In the genomic region with DNA sequence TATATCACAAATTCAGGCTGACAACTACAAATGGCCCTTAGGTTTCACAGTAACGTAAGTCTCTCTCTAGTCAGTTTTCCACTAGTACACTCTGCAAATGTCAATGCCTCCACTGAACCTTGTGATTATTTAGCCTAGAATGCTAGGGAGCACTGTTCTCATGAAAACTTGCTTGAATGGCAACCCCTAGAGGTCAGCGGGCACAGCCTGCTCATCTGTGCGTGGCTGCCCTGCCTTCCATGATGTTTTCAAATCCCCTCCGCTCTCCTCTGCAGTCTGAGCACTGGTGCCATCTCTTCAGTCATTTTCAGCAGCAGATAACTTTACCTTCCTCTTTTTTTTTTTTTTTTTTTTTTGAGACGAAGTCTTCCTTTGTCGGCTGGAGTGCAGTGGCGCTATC, we compare ENCODE assay signal across 25 cellular contexts.
"Had no signal": no experiment of that assay in that cellular context is flagged by ENCODE, and none has a peak within 500 bp of the region (broad histone marks: within the 10 kb centered on the region; RNA-seq: fewer than 3 reads in every experiment).

No MANE protein-coding gene starts in this region.

- H3K4me3 ChIP-seq: PC-9 had no signal

- H3K9me3 Mint-ChIP-seq: activated CD4-positive, alpha-beta memory T cell treated with anti-CD3 and anti-CD28 coated beads, Interleukin-2, amount 10 ng/mL, durations not matched to agents 7 days and 5 days; activated naive CD4-positive, alpha-beta T cell treated with anti-CD3 and anti-CD28 coated beads, Interleukin-2, amount 10 ng/mL, durations not matched to agents 7 days and 5 days had no signal

- H3K27ac Mint-ChIP-seq: activated CD4-positive, alpha-beta memory T cell treated with anti-CD3 and anti-CD28 coated beads, Interleukin-2, amount 10 ng/mL, durations not matched to agents 7 days and 5 days; activated naive CD4-positive, alpha-beta T cell treated with anti-CD3 and anti-CD28 coated beads, Interleukin-2, amount 10 ng/mL, durations not matched to agents 7 days and 5 days; activated naive CD8-positive, alpha-beta T cell treated with anti-CD3 and anti-CD28 coated beads for 36 hours; activated T-helper 17 cell treated with anti-CD3 and anti-CD28 coated beads, Interleukin-2, amount 50 U/mL, for 72 hours; T-cell had no signal

- DNase-seq: activated CD4-positive, alpha-beta memory T cell treated with anti-CD3 and anti-CD28 coated beads, Interleukin-2, amount 10 ng/mL, durations not matched to agents 7 days and 5 days; activated CD4-positive, alpha-beta T cell treated with anti-CD3 and anti-CD28 coated beads, Interleukin-2, amount 50 U/mL, for 1 hour; activated CD4-positive, CD25-positive, alpha-beta regulatory T cell; activated gamma-delta T cell treated with Interleukin-2 at 50 U/mL for 16 hours; activated naive CD4-positive, alpha-beta T cell treated with anti-CD3 and anti-CD28 coated beads, Interleukin-2, amount 10 ng/mL, durations not matched to agents 7 days and 5 days; activated naive CD8-positive, alpha-beta T cell treated with anti-CD3 and anti-CD28 coated beads for 36 hours; activated T-cell treated with anti-CD3 and anti-CD28 coated beads for 4 hours; activated T-cell treated with anti-CD3 and anti-CD28 coated beads, Interleukin-2, amount 50 U/mL, for 48 hours; anterior cingulate cortex; cerebellar nuclear complex; Karpas-422; MM.1S; NCI-H1105; NCI-H1436; NCI-H1694 treated with DMSO at 0.1 percent for 48 hours; NCI-H2081; NCI-H510A treated with DMSO at 0.1 percent for 48 hours; NCI-H69; PC-9; SIG-M5; T-cell; T-helper 2 cell; T1000 had no signal

- H3K4me2 ChIP-seq: PC-9 had no signal

- H3K27ac ChIP-seq: PC-9 had no signal

- H3K27me3 Mint-ChIP-seq: activated CD4-positive, alpha-beta memory T cell treated with anti-CD3 and anti-CD28 coated beads, Interleukin-2, amount 10 ng/mL, durations not matched to agents 7 days and 5 days; activated naive CD4-positive, alpha-beta T cell treated with anti-CD3 and anti-CD28 coated beads, Interleukin-2, amount 10 ng/mL, durations not matched to agents 7 days and 5 days; activated naive CD8-positive, alpha-beta T cell treated with anti-CD3 and anti-CD28 coated beads for 36 hours; activated T-helper 17 cell treated with anti-CD3 and anti-CD28 coated beads, Interleukin-2, amount 50 U/mL, for 72 hours; T-cell had no signal

- H3K36me3 Mint-ChIP-seq: activated naive CD4-positive, alpha-beta T cell treated with anti-CD3 and anti-CD28 coated beads, Interleukin-2, amount 10 ng/mL, durations not matched to agents 7 days and 5 days; activated naive CD8-positive, alpha-beta T cell treated with anti-CD3 and anti-CD28 coated beads for 36 hours; T-cell had no signal

- FAIRE-seq: TTC549 had no signal

- ATAC-seq: activated T-helper 17 cell treated with anti-CD3 and anti-CD28 coated beads, Interleukin-2, amount 50 U/mL, for 72 hours; T-cell had no signal

- H2AFZ ChIP-seq: PC-9 had no signal

- H3K4me3 Mint-ChIP-seq: activated CD4-positive, alpha-beta memory T cell treated with anti-CD3 and anti-CD28 coated beads, Interleukin-2, amount 10 ng/mL, durations not matched to agents 7 days and 5 days; activated naive CD4-positive, alpha-beta T cell treated with anti-CD3 and anti-CD28 coated beads, Interleukin-2, amount 10 ng/mL, durations not matched to agents 7 days and 5 days; activated naive CD8-positive, alpha-beta T cell treated with anti-CD3 and anti-CD28 coated beads for 36 hours; activated T-helper 17 cell treated with anti-CD3 and anti-CD28 coated beads, Interleukin-2, amount 50 U/mL, for 72 hours; T-cell had no signal

- H3K4me1 Mint-ChIP-seq: activated CD4-positive, alpha-beta memory T cell treated with anti-CD3 and anti-CD28 coated beads, Interleukin-2, amount 10 ng/mL, durations not matched to agents 7 days and 5 days; activated naive CD4-positive, alpha-beta T cell treated with anti-CD3 and anti-CD28 coated beads, Interleukin-2, amount 10 ng/mL, durations not matched to agents 7 days and 5 days; activated naive CD8-positive, alpha-beta T cell treated with anti-CD3 and anti-CD28 coated beads for 36 hours; activated T-helper 17 cell treated with anti-CD3 and anti-CD28 coated beads, Interleukin-2, amount 50 U/mL, for 72 hours; T-cell had no signal
